Comparison of ENCODE assay signal across 26 cellular contexts in genomic region chr19:35414442-35414841, GRCh38. TPM values are rescaled to one million over a fixed set of nuclear protein-coding genes. Genes with fewer than 3 reads are reported as not detected.
"Had no signal": no experiment of that assay in that cellular context is flagged by ENCODE, and none has a peak within 500 bp of the region (broad histone marks: within the 10 kb centered on the region; RNA-seq: fewer than 3 reads in every experiment).

No MANE protein-coding gene starts in this region.

- H3K9me3 ChIP-seq: heart left ventricle, psoas muscle, right lobe of liver, tibial artery, upper lobe of left lung, uterus had no signal

- H3K4me1 ChIP-seq: psoas muscle, right lobe of liver, tibial artery, upper lobe of left lung, uterus had no signal

- H3K27me3 ChIP-seq: right lobe of liver, upper lobe of left lung, uterus had no signal

- H3K36me3 ChIP-seq: heart left ventricle, right lobe of liver, tibial artery, upper lobe of left lung, uterus had no signal

- H3K27ac Mint-ChIP-seq: nephron progenitor cell had no signal

- H3K36me3 Mint-ChIP-seq: naive B cell had no signal

- H3K9ac ChIP-seq: parathyroid adenoma had no signal

- ATAC-seq: heart left ventricle, psoas muscle, right lobe of liver had no signal

- H3K9me3 Mint-ChIP-seq: naive B cell, nephron progenitor cell had no signal

- DNase-seq: cortex of kidney; effector CD8-positive, alpha-beta T cell; foreskin melanocyte; heart left ventricle; hippocampal formation; kidney glomerular epithelial cell; mesendoderm; naive B cell; nephron progenitor cell; psoas muscle; retina; right lobe of liver; stimulated activated CD4-positive, alpha-beta T cell treated with anti-CD3 and anti-CD28 coated beads, Interleukin-15, amount 100 ng/mL, for 24 hours; stimulated activated CD4-positive, alpha-beta T cell treated with anti-CD3 and anti-CD28 coated beads, Interleukin-1b, Interleukin-23, amount 100 ng/mL, for 48 hours; stimulated activated CD4-positive, alpha-beta T cell treated with anti-CD3 and anti-CD28 coated beads, Interleukin-4, amount 100 ng/mL, for 24 hours; stimulated activated naive CD4-positive, alpha-beta T cell treated with Interleukin-2 at 50 U/mL for 16 hours; tibial artery; upper lobe of left lung; uterus had no signal

- H3K4me3 Mint-ChIP-seq: naive B cell, nephron progenitor cell had no signal

- H3K4me3 ChIP-seq: dorsolateral prefrontal cortex, heart left ventricle, psoas muscle, right lobe of liver, tibial artery, upper lobe of left lung, uterus had no signal

- H3K79me2 ChIP-seq: parathyroid adenoma had no signal

- H2AFZ ChIP-seq: parathyroid adenoma had no signal

- H3K27ac ChIP-seq: dorsolateral prefrontal cortex, heart left ventricle, parathyroid adenoma, psoas muscle, right lobe of liver, tibial artery, upper lobe of left lung, uterus had no signal

RNA-seq across cellular contexts. Expression of gene FFAR2, which starts 33.6 kb away (rescaled TPM):
- total RNA-seq: glomerular endothelial cell, lung microvascular endothelial cell, temporal lobe had no signal

RNA-seq across cellular contexts. Expression of gene GPR42, which starts 43.6 kb away (rescaled TPM):
- total RNA-seq: glomerular endothelial cell, heart left ventricle, liver, lung microvascular endothelial cell, psoas muscle, right lobe of liver, temporal lobe, uterus had no signal
- polyA plus RNA-seq: esophagus, heart left ventricle, liver, psoas muscle had no signal

RNA-seq across cellular contexts. Expression of gene FFAR3, which starts 56.2 kb away (rescaled TPM):
- total RNA-seq: glomerular endothelial cell, uterus had no signal
- polyA plus RNA-seq: esophagus, liver had no signal
